Comparison of ENCODE assay signal across 7 cellular contexts in the genomic region with DNA sequence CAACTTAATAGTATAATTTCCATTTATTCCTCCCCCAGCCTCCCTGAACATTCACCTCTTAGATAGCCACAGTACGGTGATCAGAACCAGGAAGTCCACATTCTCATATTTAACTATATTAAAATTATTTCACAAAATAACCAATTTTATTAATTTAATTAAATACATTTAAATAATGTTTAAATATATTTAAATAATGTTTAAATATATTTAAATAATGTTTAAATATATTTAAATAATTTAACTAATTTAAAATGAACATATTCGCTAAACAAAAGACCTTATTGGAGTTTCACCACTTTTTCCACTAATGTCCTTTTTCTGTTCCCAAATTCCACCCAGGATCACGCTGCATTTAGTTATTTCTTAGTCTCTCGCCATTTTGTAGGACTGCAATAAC. TPM values are rescaled to one million over a fixed set of nuclear protein-coding genes. Genes with fewer than 3 reads are reported as not detected.
"Had no signal": no experiment of that assay in that cellular context is flagged by ENCODE, and none has a peak within 500 bp of the region (broad histone marks: within the 10 kb centered on the region; RNA-seq: fewer than 3 reads in every experiment).

No MANE protein-coding gene starts in this region.

RNA-seq across cellular contexts. Expression of a gene that starts 12.5 kb away (rescaled TPM):
- total RNA-seq: OCI-LY7, PC-3, Peyer's patch, RPMI7951, SJSA1, SK-MEL-5, T-cell had no signal

RNA-seq across cellular contexts. Expression of a gene that starts 27.1 kb away (rescaled TPM):
- total RNA-seq: OCI-LY7, PC-3, Peyer's patch, RPMI7951, SJSA1, T-cell had no signal

RNA-seq across cellular contexts. Expression of a gene that starts 29.5 kb away (rescaled TPM):
- total RNA-seq: RPMI7951 had no signal
